6 cellular contexts compared by ENCODE assay signal in genomic region chr11:503179-503981, GRCh38. TPM values are rescaled to one million over a fixed set of nuclear protein-coding genes. Genes with fewer than 3 reads are reported as not detected.
DNase-seq lines count a peak whose midpoint lies in the region; ATAC-seq and TF ChIP-seq lines count a peak whose summit lies in the region.

No MANE protein-coding gene starts in this region.

- peak overlapping the region; percentile 42 to 86 for H3K4me3 ChIP-seq in left lung

- peak; percentile 57 for DNase-seq in GF-D8 (lab: John Stamatoyannopoulos, UW)
- DNase-seq in activated CD4-positive, alpha-beta T cell treated with anti-CD3 and anti-CD28 coated beads, Interleukin-2, amount 50 U/mL, for 48 hours = peak; percentile 53 to 58
- peak; percentile 83 to 88 for DNase-seq in left lung
- no peak for DNase-seq in EL
- no peak for DNase-seq in NCI-H748 (lab: John Stamatoyannopoulos, UW; ENCODE audit: unreplicated experiment)

- ATAC-seq in left lung = no peak
- ATAC-seq in GM21576 (IDR thresholded peaks at IDR 0.05; ENCODE audit: unreplicated experiment) = no peak

- H3K4me1 ChIP-seq in left lung = peaks cover 32 to 54% of the 10 kb centered on the region in 2 donors

- intact Hi-C loops in left lung (cut with DNase I) = no loop called here

- H3K27ac ChIP-seq in left lung = peak overlapping the region; percentile 64 to 100

- H3K9me3 ChIP-seq in left lung = no peaks in the 10 kb centered on the region

- TF ChIP-seq CTCF in left lung (IDR thresholded peaks at IDR 0.05) = no peak

- peaks cover 0 to 42% of the 10 kb centered on the region in 2 donors for H3K36me3 ChIP-seq in left lung

- H3K27me3 ChIP-seq in left lung = no peaks in the 10 kb centered on the region

RNA-seq across cellular contexts. Expression of gene RNH1, which starts 3.7 kb away (rescaled TPM):
- total RNA-seq in left lung = 100 to 1,000 TPM; 185 to 243 TPM

RNA-seq across cellular contexts. Expression of gene HRAS, which starts 32.0 kb away (rescaled TPM):
- 10 to 100 TPM; 43.2 to 52.4 TPM for total RNA-seq in left lung

RNA-seq across cellular contexts. Expression of gene LRRC56, which starts 33.9 kb away (rescaled TPM):
- 1 to 10 TPM; 1.8 to 3.1 TPM for total RNA-seq in left lung

RNA-seq across cellular contexts. Expression of gene PTDSS2, which starts 53.3 kb away (rescaled TPM):
- total RNA-seq in left lung = 10 to 100 TPM; 25.6 to 27.9 TPM

RNA-seq across cellular contexts. Expression of gene LMNTD2, which starts 57.2 kb away (rescaled TPM):
- total RNA-seq in left lung = 1 to 10 TPM; 4.1 to 4.5 TPM

Comparison
In these comparisons a context has a peak if more than half of its experiments do, and no peak if none do; other contexts are left out.
1. DNase-seq: peak in GF-D8 (single experiment), activated CD4-positive, alpha-beta T cell treated with anti-CD3 and anti-CD28 coated beads, Interleukin-2, amount 50 U/mL, for 48 hours (2 of 2) and left lung (2 of 2); none in EL (single experiment) and NCI-H748 (single experiment).